In the genomic region with DNA sequence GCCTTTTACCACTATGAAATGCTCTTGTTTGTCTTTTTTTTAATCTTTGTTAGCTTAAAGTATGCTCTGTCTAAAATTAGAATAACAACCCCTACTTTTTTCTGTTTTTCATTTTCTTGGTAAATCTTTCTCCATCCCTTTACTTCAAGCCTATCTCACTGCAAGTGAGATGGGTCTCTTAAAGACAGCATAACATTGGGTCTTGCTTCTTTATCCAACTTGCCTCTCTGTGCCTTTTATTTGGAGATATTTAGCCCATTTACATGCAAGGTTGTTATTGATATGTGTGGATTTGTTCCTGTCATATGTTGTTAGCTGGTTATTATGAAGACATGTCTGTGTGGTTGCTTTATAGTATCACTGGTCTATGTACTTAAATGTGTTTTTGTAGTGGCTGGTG, we compare ENCODE assay signal across 35 cellular contexts.
"Had no signal": no experiment of that assay in that cellular context is flagged by ENCODE, and none has a peak within 500 bp of the region (broad histone marks: within the 10 kb centered on the region; RNA-seq: fewer than 3 reads in every experiment).

No MANE protein-coding gene starts in this region.

- H3K36me3 ChIP-seq: MG63 had no signal

- DNase-seq: Kasumi-1, MG63, MM.1S, MV-4-11, NCI-H1048, NCI-H1092, NCI-H1092 treated with DMSO at 0.1 percent for 48 hours, NCI-H1105, NCI-H1105 treated with DMSO at 0.1 percent for 48 hours, NCI-H1417, NCI-H1417 treated with DMSO at 0.1 percent for 48 hours, NCI-H1436, NCI-H1436 treated with DMSO at 0.1 percent for 48 hours, NCI-H146, NCI-H1694, NCI-H1694 treated with DMSO at 0.1 percent for 48 hours, NCI-H187, NCI-H187 treated with DMSO at 0.1 percent for 48 hours, NCI-H1930, NCI-H2029, NCI-H2029 treated with DMSO at 0.1 percent for 48 hours, NCI-H2081, NCI-H2081 treated with DMSO at 0.1 percent for 48 hours, NCI-H2107, NCI-H2171, NCI-H2171 treated with DMSO at 0.1 percent for 48 hours, NCI-H2227 treated with DMSO at 0.1 percent for 48 hours, NCI-H226, NCI-H345, NCI-H446, NCI-H446 treated with DMSO at 0.1 percent for 48 hours, NCI-H510A, NCI-H510A treated with DMSO at 0.1 percent for 48 hours, NCI-H524, NCI-H524 treated with DMSO at 0.1 percent for 48 hours had no signal

- H3K4me3 ChIP-seq: MG63 had no signal
